In genomic region chr6:92130944-92131343, GRCh38 we compare ENCODE assay signal across 6 cellular contexts.
"Had no signal": no experiment of that assay in that cellular context is flagged by ENCODE, and none has a peak within 500 bp of the region (broad histone marks: within the 10 kb centered on the region; RNA-seq: fewer than 3 reads in every experiment).

No MANE protein-coding gene starts in this region.

- DNase-seq: GDM1, GF-D8 had no signal

- FAIRE-seq: GM12891, GM12892, GM18507, GM19239 had no signal
